ENCODE assay signal across 30 cellular contexts in the genomic region with DNA sequence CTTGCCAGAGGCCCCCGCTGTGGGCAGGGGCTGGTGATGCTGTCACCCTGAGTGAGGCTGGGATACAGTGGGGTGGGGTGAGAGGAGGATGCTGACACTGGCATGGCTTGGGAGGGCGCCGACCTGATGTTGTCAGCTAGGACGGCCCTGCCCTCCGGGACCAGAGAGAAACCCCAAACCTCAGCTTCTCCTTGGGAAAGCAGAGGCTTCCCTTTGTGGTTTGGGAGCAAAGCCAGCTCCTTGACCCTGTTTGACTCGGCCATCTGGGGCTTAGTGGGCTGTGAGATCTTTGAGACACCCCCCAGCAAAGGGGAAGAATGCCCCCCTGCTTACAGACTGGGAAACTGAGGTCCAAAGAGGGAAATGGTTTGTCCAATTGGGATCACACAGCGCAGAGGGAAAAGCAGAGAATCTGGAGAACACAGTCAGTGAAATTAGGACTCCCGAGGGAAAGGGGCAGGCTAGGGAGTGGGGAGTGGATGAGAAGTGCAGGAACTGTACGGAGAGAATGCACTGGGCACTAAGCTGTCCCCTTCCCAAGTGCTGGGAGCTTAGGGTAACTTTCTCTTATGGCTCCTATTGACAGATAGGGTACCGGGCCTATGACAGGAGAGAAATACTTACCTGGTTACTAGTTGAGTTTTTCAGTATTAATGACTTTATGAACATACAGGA. TPM values are rescaled to one million over a fixed set of nuclear protein-coding genes. Genes with fewer than 3 reads are reported as not detected.
DNase-seq lines count a peak whose midpoint lies in the region; ATAC-seq, FAIRE-seq and TF ChIP-seq lines count a peak whose summit lies in the region.
"Had no signal": no experiment of that assay in that cellular context is flagged by ENCODE, and none has a peak within 500 bp of the region (broad histone marks: within the 10 kb centered on the region; RNA-seq: fewer than 3 reads in every experiment).

No MANE protein-coding gene starts in this region.

- in situ Hi-C loops in mammary epithelial cell (cut with MboI; ENCODE audit: low sequenced_read_pairs in 2 of 2), result no loop called here

- no peak for TF ChIP-seq CTCF in mammary epithelial cell (conservative IDR thresholded peaks at IDR 0.05 in 1 of 2, IDR thresholded peaks at IDR 0.05 in 1 of 2; ENCODE audit: extremely low read depth in 1 of 2, insufficient read depth in 1 of 2, low read depth in 1 of 2, low read length in 2 of 2)
- TF ChIP-seq CTCF in breast epithelium (IDR thresholded peaks at IDR 0.05), result no peak
- no peak for TF ChIP-seq CTCF in kidney (IDR thresholded peaks at IDR 0.05; ENCODE audit: borderline replicate concordance, extremely low read depth, insufficient read depth)

- dilution Hi-C loops in mammary epithelial cell (cut with HindIII; ENCODE audit: low sequenced_read_pairs), result no loop called here

- no peaks in the 10 kb centered on the region for H3K4me1 ChIP-seq in mammary epithelial cell (ENCODE audit: insufficient read depth, low read length)
- no peaks in the 10 kb centered on the region for H3K4me1 ChIP-seq in breast epithelium
- no peaks in the 10 kb centered on the region for H3K4me1 ChIP-seq in kidney (ENCODE audit: control insufficient read depth in 1 of 2, insufficient read depth in 1 of 2, low read depth in 1 of 2, low read length in 2 of 2)
- H3K4me1 ChIP-seq: BE2C, body of pancreas, foreskin keratinocyte had no signal

- H3K9ac ChIP-seq in mammary epithelial cell (ENCODE audit: insufficient read depth, low read length) (no peak overlapping the region), kidney (ENCODE audit: low read length in 2 of 2) (no peak overlapping the region)

- TF ChIP-seq POLR2A in breast epithelium (IDR thresholded peaks at IDR 0.05), result no peak

- H3K4me3 ChIP-seq in mammary epithelial cell (replicated peaks in 1 of 3; ENCODE audit: insufficient read depth in 1 of 3, low read depth in 2 of 3, low read length in 3 of 3) (no peak overlapping the region), breast epithelium (no peak overlapping the region), kidney (ENCODE audit: low read length in 2 of 2) (no peak overlapping the region)
- H3K4me3 ChIP-seq: adrenal gland, body of pancreas, heart right ventricle, K562 had no signal

- no peak overlapping the region for H2AFZ ChIP-seq in mammary epithelial cell (ENCODE audit: low read depth, low read length)

- H3K9me3 ChIP-seq in mammary epithelial cell (replicated peaks; ENCODE audit: insufficient read depth, low read length), result no peaks in the 10 kb centered on the region
- no peaks in the 10 kb centered on the region for H3K9me3 ChIP-seq in breast epithelium
- no peaks in the 10 kb centered on the region for H3K9me3 ChIP-seq in kidney (ENCODE audit: control insufficient read depth in 1 of 2, low read length in 2 of 2)
- H3K9me3 ChIP-seq: adrenal gland, BE2C, body of pancreas, heart right ventricle had no signal

- ATAC-seq in GM19455 (IDR thresholded peaks at IDR 0.05; ENCODE audit: unreplicated experiment), result no peak
- ATAC-seq: activated T-helper 17 cell treated with anti-CD3 and anti-CD28 coated beads, Interleukin-2, amount 50 U/mL, for 72 hours; body of pancreas; foreskin keratinocyte; heart right ventricle; K562; naive thymus-derived CD8-positive, alpha-beta T cell had no signal

- no peak overlapping the region for H3K4me2 ChIP-seq in mammary epithelial cell (ENCODE audit: insufficient read depth, low read depth, low read length)

- H3K36me3 ChIP-seq in mammary epithelial cell (ENCODE audit: insufficient read depth, low read length), result no peaks in the 10 kb centered on the region
- no peaks in the 10 kb centered on the region for H3K36me3 ChIP-seq in breast epithelium
- no peaks in the 10 kb centered on the region for H3K36me3 ChIP-seq in kidney (ENCODE audit: control insufficient read depth in 1 of 2, insufficient read depth in 2 of 2, low read length in 2 of 2)
- H3K36me3 ChIP-seq: adrenal gland, BE2C, heart right ventricle had no signal

- H3K27me3 ChIP-seq in mammary epithelial cell (ENCODE audit: insufficient read depth, low read length) (no peaks in the 10 kb centered on the region), breast epithelium (peaks cover 0 to 7% of the 10 kb centered on the region in 2 donors)
- H3K27me3 ChIP-seq: adrenal gland, BE2C, body of pancreas had no signal

- FAIRE-seq in kidney (lab: Jason Lieb, UNC), result no peak
- FAIRE-seq: K562 had no signal

- intact Hi-C loops in mammary epithelial cell (cut with micrococcal nuclease), result no loop called here
- intact Hi-C loops in breast epithelium (cut with DNase I; ENCODE audit: low total_unique reads), result no loop called here
- intact Hi-C loops in kidney (cut with DNase I), result no loop called here

- 65% methylated on average over 7 of the region's 10 CpGs for WGBS in mammary epithelial cell (ENCODE audit: low coverage, missing lambda C conversion rate)

- CTCF ChIA-PET in mammary epithelial cell (lab: Charles Lee; ENCODE audit: low non-redundant PET), result no interaction called here

- H3K27ac ChIP-seq in mammary epithelial cell (ENCODE audit: insufficient read depth, low read depth, low read length) (no peak overlapping the region), breast epithelium (no peak overlapping the region), kidney (ENCODE audit: low read depth in 2 of 2, low read length in 2 of 2) (no peak overlapping the region)
- H3K27ac ChIP-seq: adrenal gland, body of pancreas, foreskin keratinocyte, heart right ventricle had no signal

- no peaks in the 10 kb centered on the region for H3K79me2 ChIP-seq in mammary epithelial cell (ENCODE audit: insufficient read depth, low read length)

- H4K20me1 ChIP-seq in mammary epithelial cell (ENCODE audit: insufficient read depth, low read length), result no peaks in the 10 kb centered on the region

- TSS peak; percentile 70 for BruUV-seq in mammary epithelial cell (replicated peaks; lab: Mats Ljungman, UMichigan)

- DNase-seq in mammary epithelial cell (no peak), breast epithelium (ENCODE audit: low spot score in 2 of 2) (no peak), NCI-H69 (lab: John Stamatoyannopoulos, UW) (peak; percentile 60), glomerular visceral epithelial cell (ENCODE audit: extremely low spot score) (peak; percentile 69), NCI-H2227 treated with DMSO at 0.1 percent for 48 hours (lab: John Stamatoyannopoulos, UW) (no peak), kidney (no peak)
- no peak for DNase-seq in stimulated activated CD4-positive, alpha-beta T cell treated with anti-CD3 and anti-CD28 coated beads, Interleukin-2, amount 100 ng/mL, for 24 hours
- DNase-seq: activated CD4-positive, alpha-beta T cell treated with anti-CD3 and anti-CD28 coated beads for 4 hours; activated naive CD4-positive, alpha-beta T cell treated with anti-CD3 and anti-CD28 coated beads, Interleukin-2, amount 10 ng/mL, durations not matched to agents 7 days and 5 days; adrenal gland; BE2C; body of pancreas; cerebellar nuclear complex; dermis blood vessel endothelial cell; DMS153; endodermal cell; heart right ventricle; naive thymus-derived CD8-positive, alpha-beta T cell; NCI-H1105; NCI-H187; NCI-H510A treated with DMSO at 0.1 percent for 48 hours; OCI-M1; Right ventricle myocardium superior; stimulated activated naive CD4-positive, alpha-beta T cell had no signal

RNA-seq across cellular contexts. Expression of gene DLX4, which starts 40.7 kb away (rescaled TPM):
- under 1 TPM in 1 of 2 donors, not detected in 1; 0.49 TPM for total RNA-seq in mammary epithelial cell
- 0.14 TPM for polyA plus RNA-seq in mammary epithelial cell
- not detected for polyA minus RNA-seq in mammary epithelial cell
- total RNA-seq in breast epithelium, result under 1 TPM in 1 of 3 donors, not detected in 2; 0.44 TPM
- total RNA-seq in kidney, result 0.44 TPM
- not detected for polyA plus RNA-seq in kidney (ENCODE audit: insufficient read depth, low read depth, low replicate concordance)
- total RNA-seq: body of pancreas, dermis blood vessel endothelial cell, osteocyte, Right ventricle myocardium superior, temporal lobe had no signal

Comparison
In these comparisons a context has a peak if more than half of its experiments do, and no peak if none do; other contexts are left out.
1. DNase-seq: peak in NCI-H69 (single experiment) and glomerular visceral epithelial cell (single experiment); none in mammary epithelial cell (single experiment), breast epithelium (0 of 2), stimulated activated CD4-positive, alpha-beta T cell treated with anti-CD3 and anti-CD28 coated beads, Interleukin-2, amount 100 ng/mL, for 24 hours (0 of 2), NCI-H2227 treated with DMSO at 0.1 percent for 48 hours (single experiment) and kidney (single experiment).